In the genomic region with DNA sequence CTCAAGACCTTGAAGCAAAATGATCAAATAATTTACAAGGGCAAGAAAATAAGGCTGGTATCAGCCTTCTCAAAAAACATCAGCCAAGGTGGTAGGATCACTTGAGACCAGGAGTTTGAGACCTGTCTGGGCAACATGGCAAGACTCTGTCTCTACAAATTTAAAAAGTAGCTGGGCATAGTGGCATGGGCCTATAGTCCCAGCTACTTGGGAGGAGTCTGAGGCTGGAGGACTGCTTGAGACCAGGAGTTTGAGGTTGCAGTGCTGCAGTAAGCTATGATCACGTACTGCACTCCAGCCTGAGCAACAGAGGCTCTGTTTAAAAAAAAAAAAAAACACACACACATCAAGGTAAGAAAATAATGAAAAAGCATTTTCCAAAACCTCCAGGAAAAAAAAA, we compare ENCODE assay signal across 27 cellular contexts.
"Had no signal": no experiment of that assay in that cellular context is flagged by ENCODE, and none has a peak within 500 bp of the region (broad histone marks: within the 10 kb centered on the region; RNA-seq: fewer than 3 reads in every experiment).

No MANE protein-coding gene starts in this region.

- DNase-seq: activated CD4-positive, alpha-beta memory T cell treated with anti-CD3 and anti-CD28 coated beads for 36 hours; activated CD4-positive, alpha-beta T cell treated with anti-CD3 and anti-CD28 coated beads for 36 hours; activated CD4-positive, alpha-beta T cell treated with anti-CD3 and anti-CD28 coated beads, Interleukin-2, amount 10 ng/mL, durations not matched to agents 24 days and 14 days; activated CD4-positive, CD25-positive, alpha-beta regulatory T cell; activated CD4-positive, CD25-positive, alpha-beta regulatory T cell treated with anti-CD3 and anti-CD28 coated beads, Interleukin-2, amount 50 U/mL, for 72 hours; activated CD8-positive, alpha-beta memory T cell treated with anti-CD3 and anti-CD28 coated beads, Interleukin-2, amount 10 ng/mL, durations not matched to agents 7 days and 5 days; activated CD8-positive, alpha-beta memory T cell treated with anti-CD3 and anti-CD28 coated beads, Interleukin-2, amount 50 U/mL, for 4 hours; activated CD8-positive, alpha-beta T cell treated with anti-CD3 and anti-CD28 coated beads, Interleukin-2, amount 10 ng/mL, durations not matched to agents 7 days and 5 days; activated gamma-delta T cell; activated naive CD4-positive, alpha-beta T cell; activated naive CD4-positive, alpha-beta T cell treated with anti-CD3 and anti-CD28 coated beads, Interleukin-2, amount 10 ng/mL, durations not matched to agents 7 days and 5 days; activated naive CD8-positive, alpha-beta T cell treated with anti-CD3 and anti-CD28 coated beads, Interleukin-2, amount 10 ng/mL, durations not matched to agents 7 days and 5 days; activated T-cell treated with anti-CD3 and anti-CD28 coated beads, Interleukin-2, amount 50 U/mL, for 48 hours; central memory CD4-positive, alpha-beta T cell; cortex of kidney; dermis blood vessel endothelial cell; effector CD4-positive, alpha-beta T cell; effector memory CD8-positive, alpha-beta T cell; esophagus squamous epithelium; foreskin melanocyte; heart right ventricle; T-helper 2 cell had no signal

- ATAC-seq: activated CD4-positive, alpha-beta T cell treated with anti-CD3 and anti-CD28 coated beads for 36 hours; activated CD8-positive, alpha-beta memory T cell treated with anti-CD3 and anti-CD28 coated beads, Interleukin-2, amount 10 ng/mL, durations not matched to agents 7 days and 5 days; activated CD8-positive, alpha-beta T cell treated with anti-CD3 and anti-CD28 coated beads, Interleukin-2, amount 10 ng/mL, durations not matched to agents 7 days and 5 days; activated naive CD4-positive, alpha-beta T cell treated with anti-CD3 and anti-CD28 coated beads, Interleukin-2, amount 50 U/mL, for 72 hours; effector memory CD8-positive, alpha-beta T cell; gastroesophageal sphincter; heart right ventricle had no signal

- H3K27ac Mint-ChIP-seq: activated CD4-positive, alpha-beta memory T cell treated with anti-CD3 and anti-CD28 coated beads for 36 hours; activated CD4-positive, alpha-beta T cell treated with anti-CD3 and anti-CD28 coated beads for 36 hours; activated CD4-positive, alpha-beta T cell treated with anti-CD3 and anti-CD28 coated beads, Interleukin-2, amount 10 ng/mL, durations not matched to agents 24 days and 14 days; activated CD8-positive, alpha-beta memory T cell treated with anti-CD3 and anti-CD28 coated beads, Interleukin-2, amount 10 ng/mL, durations not matched to agents 7 days and 5 days; activated CD8-positive, alpha-beta T cell treated with anti-CD3 and anti-CD28 coated beads, Interleukin-2, amount 10 ng/mL, durations not matched to agents 7 days and 5 days; activated naive CD4-positive, alpha-beta T cell treated with anti-CD3 and anti-CD28 coated beads, Interleukin-2, amount 10 ng/mL, durations not matched to agents 7 days and 5 days; activated naive CD8-positive, alpha-beta T cell treated with anti-CD3 and anti-CD28 coated beads, Interleukin-2, amount 10 ng/mL, durations not matched to agents 7 days and 5 days; brain had no signal

- H3K4me1 Mint-ChIP-seq: activated CD4-positive, alpha-beta T cell treated with anti-CD3 and anti-CD28 coated beads for 36 hours; activated CD4-positive, alpha-beta T cell treated with anti-CD3 and anti-CD28 coated beads, Interleukin-2, amount 10 ng/mL, durations not matched to agents 24 days and 14 days; activated naive CD4-positive, alpha-beta T cell treated with anti-CD3 and anti-CD28 coated beads, Interleukin-2, amount 10 ng/mL, durations not matched to agents 7 days and 5 days; brain had no signal

- H3K9me3 Mint-ChIP-seq: activated CD4-positive, alpha-beta memory T cell treated with anti-CD3 and anti-CD28 coated beads for 36 hours; activated CD4-positive, alpha-beta T cell treated with anti-CD3 and anti-CD28 coated beads, Interleukin-2, amount 10 ng/mL, durations not matched to agents 24 days and 14 days; activated naive CD4-positive, alpha-beta T cell treated with anti-CD3 and anti-CD28 coated beads, Interleukin-2, amount 10 ng/mL, durations not matched to agents 7 days and 5 days; activated naive CD4-positive, alpha-beta T cell treated with anti-CD3 and anti-CD28 coated beads, Interleukin-2, amount 50 U/mL, for 72 hours; activated naive CD8-positive, alpha-beta T cell treated with anti-CD3 and anti-CD28 coated beads, Interleukin-2, amount 10 ng/mL, durations not matched to agents 7 days and 5 days; brain; effector memory CD8-positive, alpha-beta T cell had no signal

- H3K27me3 Mint-ChIP-seq: activated CD4-positive, alpha-beta memory T cell treated with anti-CD3 and anti-CD28 coated beads for 36 hours; activated CD4-positive, alpha-beta T cell treated with anti-CD3 and anti-CD28 coated beads for 36 hours; activated CD4-positive, alpha-beta T cell treated with anti-CD3 and anti-CD28 coated beads, Interleukin-2, amount 10 ng/mL, durations not matched to agents 24 days and 14 days; activated CD8-positive, alpha-beta memory T cell treated with anti-CD3 and anti-CD28 coated beads, Interleukin-2, amount 10 ng/mL, durations not matched to agents 7 days and 5 days; activated naive CD4-positive, alpha-beta T cell treated with anti-CD3 and anti-CD28 coated beads, Interleukin-2, amount 10 ng/mL, durations not matched to agents 7 days and 5 days; activated naive CD8-positive, alpha-beta T cell treated with anti-CD3 and anti-CD28 coated beads, Interleukin-2, amount 10 ng/mL, durations not matched to agents 7 days and 5 days; brain; effector memory CD8-positive, alpha-beta T cell had no signal

- H3K4me3 Mint-ChIP-seq: activated CD4-positive, alpha-beta memory T cell treated with anti-CD3 and anti-CD28 coated beads for 36 hours; activated CD4-positive, alpha-beta T cell treated with anti-CD3 and anti-CD28 coated beads for 36 hours; activated CD4-positive, alpha-beta T cell treated with anti-CD3 and anti-CD28 coated beads, Interleukin-2, amount 10 ng/mL, durations not matched to agents 24 days and 14 days; activated CD8-positive, alpha-beta memory T cell treated with anti-CD3 and anti-CD28 coated beads, Interleukin-2, amount 10 ng/mL, durations not matched to agents 7 days and 5 days; activated CD8-positive, alpha-beta T cell treated with anti-CD3 and anti-CD28 coated beads, Interleukin-2, amount 10 ng/mL, durations not matched to agents 7 days and 5 days; activated naive CD4-positive, alpha-beta T cell treated with anti-CD3 and anti-CD28 coated beads, Interleukin-2, amount 10 ng/mL, durations not matched to agents 7 days and 5 days; activated naive CD8-positive, alpha-beta T cell treated with anti-CD3 and anti-CD28 coated beads, Interleukin-2, amount 10 ng/mL, durations not matched to agents 7 days and 5 days; brain; effector memory CD8-positive, alpha-beta T cell had no signal

- FAIRE-seq: colon, endothelial cell of umbilical vein had no signal
